Comparison of ENCODE assay signal across 24 cellular contexts in the genomic region with DNA sequence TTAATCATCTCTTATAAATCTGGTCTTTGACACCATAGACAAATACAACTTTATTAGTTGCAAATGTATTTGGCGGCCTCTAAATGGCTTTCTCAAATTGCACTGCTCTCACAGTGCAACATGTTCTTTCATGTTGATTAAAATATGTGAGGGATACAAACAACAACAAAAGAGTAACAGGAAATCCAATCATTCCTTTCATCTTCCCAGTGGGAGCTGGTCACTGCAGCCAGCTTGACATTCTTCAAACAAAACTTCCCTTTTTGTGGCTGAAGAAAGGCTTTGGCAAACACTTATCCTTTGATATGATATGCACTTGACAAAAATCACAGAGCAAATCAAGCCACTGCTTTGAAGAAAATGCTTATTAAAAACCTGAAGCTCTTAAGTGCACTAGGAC.
DNase-seq lines count a peak whose midpoint lies in the region; ATAC-seq and TF ChIP-seq lines count a peak whose summit lies in the region.
"Had no signal": no experiment of that assay in that cellular context is flagged by ENCODE, and none has a peak within 500 bp of the region (broad histone marks: within the 10 kb centered on the region; RNA-seq: fewer than 3 reads in every experiment).

No MANE protein-coding gene starts in this region.

- H3K27me3 ChIP-seq in HAP-1 (ENCODE audit: low read depth), result 0 out of 2 replicates have a peak, but pooled peaks cover 2% of the 10 kb centered on the region
- no peaks in the 10 kb centered on the region for H3K27me3 ChIP-seq in mesendoderm (ENCODE audit: insufficient read depth, low read length, poor library complexity)
- H3K27me3 ChIP-seq in gastrocnemius medialis, result no peaks in the 10 kb centered on the region
- H3K27me3 ChIP-seq: neutrophil, uterus had no signal

- in situ Hi-C loops in HAP-1 (cut with MboI; ENCODE audit: low sequenced_read_pairs), result loop anchor here (25.0 kb wide), 1 partner anchor 219 kb away; no protein-coding TSS in a partner anchor
- in situ Hi-C loops in gastrocnemius medialis (cut with MboI; ENCODE audit: low sequenced_read_pairs in 4 of 4), result loop anchor here in 2 of 4 donors (25.0 kb wide), 1 partner anchor 1869 kb away; no protein-coding TSS in a partner anchor

- H2BK15ac ChIP-seq in mesendoderm (replicated peaks; ENCODE audit: low read depth), result peak overlapping the region; percentile 74

- H3K36me3 ChIP-seq in HAP-1 (replicated peaks) (no peaks in the 10 kb centered on the region), mesendoderm (ENCODE audit: control insufficient read depth, insufficient read depth, low read length) (no peaks in the 10 kb centered on the region), gastrocnemius medialis (no peaks in the 10 kb centered on the region)
- H3K36me3 ChIP-seq: neutrophil, thoracic aorta, uterus had no signal

- H3K4me3 ChIP-seq in HAP-1, result no peak overlapping the region
- H3K4me3 ChIP-seq in mesendoderm (ENCODE audit: low read length), result no peak overlapping the region
- H3K4me3 ChIP-seq in gastrocnemius medialis, result no peak overlapping the region
- H3K4me3 ChIP-seq: coronary artery, SK-N-MC, thoracic aorta, uterus had no signal

- TF ChIP-seq POLR2A in gastrocnemius medialis (IDR thresholded peaks at IDR 0.05), result no peak

- H3K27ac ChIP-seq in mesendoderm (ENCODE audit: low read depth, low read length) (peak overlapping the region; percentile 63), gastrocnemius medialis (no peak overlapping the region)
- H3K27ac ChIP-seq: coronary artery, KMS-11, neutrophil, SK-N-MC, thoracic aorta, uterus had no signal

- no peak overlapping the region for H3K23ac ChIP-seq in mesendoderm (ENCODE audit: low read length)

- intact Hi-C loops in gastrocnemius medialis (cut with DNase I; ENCODE audit: low total_unique reads), result no loop called here

- WGBS in mesendoderm (ENCODE audit: extremely low coverage, insufficient coverage, low lambda C conversion rate), result no CpG with 5 or more reads among the region's 1 CpG

- peak overlapping the region; percentile 79 for H3K56ac ChIP-seq in mesendoderm (ENCODE audit: low read length)

- peak overlapping the region; percentile 66 for H2BK120ac ChIP-seq in mesendoderm (ENCODE audit: low read depth, low read length)

- no peak overlapping the region for H2AK5ac ChIP-seq in mesendoderm (ENCODE audit: low read length)

- H3K4me1 ChIP-seq in HAP-1, result peaks cover 9% of the 10 kb centered on the region
- H3K4me1 ChIP-seq in mesendoderm (ENCODE audit: control insufficient read depth, low read depth, low read length), result peaks cover 10% of the 10 kb centered on the region
- H3K4me1 ChIP-seq in gastrocnemius medialis, result no peaks in the 10 kb centered on the region
- H3K4me1 ChIP-seq: uterus had no signal

- H3K9me3 ChIP-seq in HAP-1 (no peaks in the 10 kb centered on the region), gastrocnemius medialis (no peaks in the 10 kb centered on the region)
- H3K9me3 ChIP-seq: neutrophil, thoracic aorta, uterus had no signal

- H3K4me2 ChIP-seq in mesendoderm (ENCODE audit: low read length), result no peak overlapping the region
- H3K4me2 ChIP-seq: KMS-11 had no signal

- H4K8ac ChIP-seq in mesendoderm (ENCODE audit: low read depth, low read length), result peak overlapping the region; percentile 56

- H3K4ac ChIP-seq in mesendoderm (ENCODE audit: low read depth, low read length), result peak overlapping the region; percentile 9

- H3K9ac ChIP-seq in mesendoderm (ENCODE audit: low read length), result no peak overlapping the region
- H3K9ac ChIP-seq: KMS-11 had no signal

- peak overlapping the region; percentile 98 for H3K18ac ChIP-seq in mesendoderm (ENCODE audit: low read length)

- DNase-seq in HAP-1 (ENCODE audit: low spot score in 2 of 2), result peak; percentile 19 to 53
- peak; percentile 73 for DNase-seq in NCI-H1105 treated with DMSO at 0.1 percent for 48 hours (lab: John Stamatoyannopoulos, UW)
- DNase-seq in astrocyte of the hippocampus (ENCODE audit: low read depth, low spot score), result peak; percentile 64
- DNase-seq in mesendoderm, result peak; percentile 80
- DNase-seq in activated CD8-positive, alpha-beta memory T cell treated with anti-CD3 and anti-CD28 coated beads, Interleukin-2, amount 50 U/mL, for 4 hours, result no peak
- no peak for DNase-seq in CD1c-positive myeloid dendritic cell (ENCODE audit: extremely low spot score)
- DNase-seq in gastrocnemius medialis, result no peak
- DNase-seq: activated effector memory CD4-positive, alpha-beta T cell treated with Interleukin-2 at 50 U/mL for 16 hours; aorta; effector memory CD4-positive, alpha-beta T cell; foreskin melanocyte; MM.1S; NCI-H1694 treated with DMSO at 0.1 percent for 48 hours; NCI-H2227 treated with DMSO at 0.1 percent for 48 hours; NCI-H526 treated with DMSO at 0.1 percent for 48 hours; T-helper 17 cell; uterus had no signal

- peaks cover 9% of the 10 kb centered on the region for H3K79me2 ChIP-seq in mesendoderm (ENCODE audit: control insufficient read depth, insufficient read depth, low read length)

- TF ChIP-seq CTCF in gastrocnemius medialis (IDR thresholded peaks at IDR 0.05 in 4 of 5, conservative IDR thresholded peaks at IDR 0.05 in 1 of 5), result no peak

- no peaks in the 10 kb centered on the region for H3K79me1 ChIP-seq in mesendoderm (ENCODE audit: low read length)

- H4K5ac ChIP-seq in mesendoderm (ENCODE audit: low read length), result no peak overlapping the region

- peak overlapping the region; percentile 93 for H2BK5ac ChIP-seq in mesendoderm (ENCODE audit: low read length)

- ATAC-seq in gastrocnemius medialis, result no peak
- ATAC-seq: esophagus mucosa, left lobe of liver, T-helper 17 cell had no signal

Comparison
In these comparisons a context has a peak if more than half of its experiments do, and no peak if none do; other contexts are left out.
1. DNase-seq: peak in HAP-1 (2 of 2), NCI-H1105 treated with DMSO at 0.1 percent for 48 hours (single experiment), astrocyte of the hippocampus (single experiment) and mesendoderm (single experiment); none in activated CD8-positive, alpha-beta memory T cell treated with anti-CD3 and anti-CD28 coated beads, Interleukin-2, amount 50 U/mL, for 4 hours (single experiment), CD1c-positive myeloid dendritic cell (single experiment) and gastrocnemius medialis (0 of 2).